15 cellular contexts compared by ENCODE assay signal in the genomic region with DNA sequence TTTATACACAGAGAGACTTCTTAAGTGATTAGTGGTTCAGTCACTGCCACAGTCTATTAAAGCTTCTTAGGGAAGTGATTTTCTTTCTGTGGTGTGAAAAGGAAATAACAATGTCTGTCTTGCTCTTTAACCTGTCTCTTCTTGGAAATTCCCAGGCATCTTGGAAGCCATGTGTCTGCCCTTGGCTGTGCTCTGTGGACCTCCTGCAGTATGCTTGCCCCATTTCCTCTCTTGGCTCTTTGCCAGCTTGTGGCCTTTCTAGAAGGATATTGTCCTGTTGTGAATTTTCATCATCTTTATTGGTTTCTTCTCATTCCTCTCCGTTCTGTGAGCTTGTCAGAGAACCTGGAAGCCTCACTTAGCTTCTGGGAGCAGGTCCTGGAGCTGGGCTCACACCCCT.
DNase-seq lines count a peak whose midpoint lies in the region; ATAC-seq and TF ChIP-seq lines count a peak whose summit lies in the region.
"Had no signal": no experiment of that assay in that cellular context is flagged by ENCODE, and none has a peak within 500 bp of the region (broad histone marks: within the 10 kb centered on the region; RNA-seq: fewer than 3 reads in every experiment).

No MANE protein-coding gene starts in this region.

- H3K4me3 ChIP-seq in body of pancreas = no peak overlapping the region
- H3K4me3 ChIP-seq: dorsolateral prefrontal cortex had no signal

- TF ChIP-seq CTCF in body of pancreas (IDR thresholded peaks at IDR 0.05) = no peak
- no peak for TF ChIP-seq CTCF in mesothelial cell of epicardium (IDR thresholded peaks at IDR 0.05; ENCODE audit: unreplicated experiment)

- CTCF ChIA-PET in activated naive CD4-positive, alpha-beta T cell treated with anti-CD3 and anti-CD28 coated beads for 36 hours (lab: Charles Lee) = no interaction called here

- H3K36me3 ChIP-seq in body of pancreas (replicated peaks in 1 of 2; ENCODE audit: insufficient read depth in 1 of 2, low read depth in 2 of 2) = no peaks in the 10 kb centered on the region

- TF ChIP-seq EP300 in Ishikawa (IDR thresholded peaks at IDR 0.05; ENCODE audit: borderline replicate concordance) = no peak

- H3K4me3 Mint-ChIP-seq in mesothelial cell of epicardium = no peak overlapping the region
- H3K4me3 Mint-ChIP-seq in activated naive CD4-positive, alpha-beta T cell treated with anti-CD3 and anti-CD28 coated beads for 36 hours = no peak overlapping the region
- H3K4me3 Mint-ChIP-seq: activated CD4-positive, alpha-beta T cell treated with anti-CD3 and anti-CD28 coated beads, Interleukin-2, amount 10 ng/mL, durations not matched to agents 7 days and 5 days; stimulated activated effector memory CD8-positive, alpha-beta T cell treated with anti-CD3 and anti-CD28 coated beads, Interleukin-12 subunit alpha, Interleukin-12 subunit beta, amount 100 ng/mL, for 72 hours had no signal

- H3K9me3 ChIP-seq in body of pancreas = no peaks in the 10 kb centered on the region

- DNase-seq in C1 segment of cervical spinal cord (lab: John Stamatoyannopoulos, UW) (peak in 8 of 14 donors; percentile 4 to 57 (median 18)), body of pancreas (peak in 3 of 4 donors; percentile 13 to 35 (median 35)), mesothelial cell of epicardium (ENCODE audit: low spot score in 2 of 2, unreplicated experiment in 2 of 2) (no peak)
- no peak for DNase-seq in effector CD4-positive, alpha-beta T cell
- no peak for DNase-seq in activated naive CD4-positive, alpha-beta T cell treated with anti-CD3 and anti-CD28 coated beads for 36 hours
- DNase-seq: activated CD4-positive, alpha-beta T cell treated with anti-CD3 and anti-CD28 coated beads, Interleukin-2, amount 10 ng/mL, durations not matched to agents 7 days and 5 days; activated naive CD4-positive, alpha-beta T cell; naive B cell; NCI-H345; stimulated activated CD4-positive, alpha-beta T cell treated with anti-CD3 and anti-CD28 coated beads, Interleukin-12 subunit alpha, Interleukin-12 subunit beta, amount 100 ng/mL, for 4 hours had no signal

- TF ChIP-seq POLR2A in body of pancreas (IDR thresholded peaks at IDR 0.05) = no peak
- no peak for TF ChIP-seq POLR2A in GM18505 (IDR thresholded peaks at IDR 0.05; ENCODE audit: borderline replicate concordance, extremely low read depth, insufficient read depth, insufficient read length)

- no peaks in the 10 kb centered on the region for H3K36me3 Mint-ChIP-seq in mesothelial cell of epicardium
- H3K36me3 Mint-ChIP-seq in activated naive CD4-positive, alpha-beta T cell treated with anti-CD3 and anti-CD28 coated beads for 36 hours (ENCODE audit: low read depth) = no peaks in the 10 kb centered on the region
- H3K36me3 Mint-ChIP-seq: naive B cell; stimulated activated effector memory CD8-positive, alpha-beta T cell treated with anti-CD3 and anti-CD28 coated beads, Interleukin-12 subunit alpha, Interleukin-12 subunit beta, amount 100 ng/mL, for 72 hours had no signal

- H3K9me3 Mint-ChIP-seq in mesothelial cell of epicardium = no peaks in the 10 kb centered on the region
- H3K9me3 Mint-ChIP-seq in activated naive CD4-positive, alpha-beta T cell treated with anti-CD3 and anti-CD28 coated beads for 36 hours = no peaks in the 10 kb centered on the region
- H3K9me3 Mint-ChIP-seq: activated CD4-positive, alpha-beta T cell treated with anti-CD3 and anti-CD28 coated beads, Interleukin-2, amount 10 ng/mL, durations not matched to agents 7 days and 5 days; stimulated activated effector memory CD8-positive, alpha-beta T cell treated with anti-CD3 and anti-CD28 coated beads, Interleukin-12 subunit alpha, Interleukin-12 subunit beta, amount 100 ng/mL, for 72 hours had no signal

- TF ChIP-seq RAD21 in Ishikawa (IDR thresholded peaks at IDR 0.05; ENCODE audit: low read depth) = no peak

- H3K4me1 Mint-ChIP-seq in mesothelial cell of epicardium = peaks cover 47% of the 10 kb centered on the region
- no peaks in the 10 kb centered on the region for H3K4me1 Mint-ChIP-seq in activated naive CD4-positive, alpha-beta T cell treated with anti-CD3 and anti-CD28 coated beads for 36 hours (ENCODE audit: low read depth)
- H3K4me1 Mint-ChIP-seq: activated CD4-positive, alpha-beta T cell treated with anti-CD3 and anti-CD28 coated beads, Interleukin-2, amount 10 ng/mL, durations not matched to agents 7 days and 5 days; naive B cell; stimulated activated effector memory CD8-positive, alpha-beta T cell treated with anti-CD3 and anti-CD28 coated beads, Interleukin-12 subunit alpha, Interleukin-12 subunit beta, amount 100 ng/mL, for 72 hours had no signal

- H3K27me3 Mint-ChIP-seq in mesothelial cell of epicardium (ENCODE audit: low read depth) = no peaks in the 10 kb centered on the region
- peaks cover 2% of the 10 kb centered on the region for H3K27me3 Mint-ChIP-seq in activated naive CD4-positive, alpha-beta T cell treated with anti-CD3 and anti-CD28 coated beads for 36 hours (ENCODE audit: low read depth)
- H3K27me3 Mint-ChIP-seq: naive B cell had no signal

- ATAC-seq in body of pancreas (no peak), HG03097 (IDR thresholded peaks at IDR 0.05; ENCODE audit: low FRiP score, unreplicated experiment) (no peak), GM18505 (IDR thresholded peaks at IDR 0.05; ENCODE audit: unreplicated experiment) (no peak)
- ATAC-seq: stimulated activated effector memory CD8-positive, alpha-beta T cell treated with anti-CD3 and anti-CD28 coated beads, Interleukin-12 subunit alpha, Interleukin-12 subunit beta, amount 100 ng/mL, for 72 hours had no signal

- no peaks in the 10 kb centered on the region for H3K27me3 ChIP-seq in body of pancreas
- H3K27me3 ChIP-seq: dorsolateral prefrontal cortex had no signal

- peaks cover 32% of the 10 kb centered on the region for H3K4me1 ChIP-seq in body of pancreas

- WGBS in body of pancreas, 2 donors = 48 to 61% methylated on average over 1 of the region's 1 CpG

- peak overlapping the region; percentile 11 for H3K27ac Mint-ChIP-seq in mesothelial cell of epicardium
- no peak overlapping the region for H3K27ac Mint-ChIP-seq in activated naive CD4-positive, alpha-beta T cell treated with anti-CD3 and anti-CD28 coated beads for 36 hours
- H3K27ac Mint-ChIP-seq: activated CD4-positive, alpha-beta T cell treated with anti-CD3 and anti-CD28 coated beads, Interleukin-2, amount 10 ng/mL, durations not matched to agents 7 days and 5 days; stimulated activated effector memory CD8-positive, alpha-beta T cell treated with anti-CD3 and anti-CD28 coated beads, Interleukin-12 subunit alpha, Interleukin-12 subunit beta, amount 100 ng/mL, for 72 hours had no signal

- no peak overlapping the region for H3K27ac ChIP-seq in body of pancreas
- H3K27ac ChIP-seq: dorsolateral prefrontal cortex had no signal

- intact Hi-C loops in body of pancreas (cut with DNase I) = no loop called here
- intact Hi-C loops in activated naive CD4-positive, alpha-beta T cell treated with anti-CD3 and anti-CD28 coated beads for 36 hours (cut with micrococcal nuclease) = no loop called here

TF ChIP-seq in Ishikawa, 13 proteins besides CTCF, POLR2A, EP300 and RAD21:
- no peak for TF ChIP-seq CREB1 (IDR thresholded peaks at IDR 0.05; ENCODE audit: low read depth)
- TF ChIP-seq TEAD4 (IDR thresholded peaks at IDR 0.05) = no peak
- TF ChIP-seq FOXM1 (IDR thresholded peaks at IDR 0.05; ENCODE audit: borderline replicate concordance, low read depth) = no peak
- no peak for TF ChIP-seq MAX (IDR thresholded peaks at IDR 0.05)
- no peak for TF ChIP-seq ZBTB7A (IDR thresholded peaks at IDR 0.05; ENCODE audit: low read depth)
- peak; percentile 70 for TF ChIP-seq NFIC (IDR thresholded peaks at IDR 0.05)

Comparison
In these comparisons a context has a peak if more than half of its experiments do, and no peak if none do; other contexts are left out.
1. DNase-seq: peak in C1 segment of cervical spinal cord (8 of 14) and body of pancreas (3 of 4); none in mesothelial cell of epicardium (0 of 2), effector CD4-positive, alpha-beta T cell (single experiment) and activated naive CD4-positive, alpha-beta T cell treated with anti-CD3 and anti-CD28 coated beads for 36 hours (single experiment).